Comparison of ENCODE assay signal across 25 cellular contexts in genomic region chr16:76539609-76540008, GRCh38.
"Had no signal": no experiment of that assay in that cellular context is flagged by ENCODE, and none has a peak within 500 bp of the region (broad histone marks: within the 10 kb centered on the region; RNA-seq: fewer than 3 reads in every experiment).

No MANE protein-coding gene starts in this region.

- H3K9me3 ChIP-seq: esophagus muscularis mucosa, gastroesophageal sphincter, heart left ventricle, left ventricle myocardium inferior, lower lobe of right lung, mucosa of descending colon had no signal

- H3K27me3 Mint-ChIP-seq: naive B cell had no signal

- FAIRE-seq: colon, endothelial cell of umbilical vein, frontal cortex, kidney had no signal

- ATAC-seq: foreskin keratinocyte, gastroesophageal sphincter, heart left ventricle, left colon, lower lobe of right lung, mucosa of descending colon had no signal

- H3K4me3 Mint-ChIP-seq: immature natural killer cell, mesothelial cell of epicardium, naive B cell had no signal

- H3K4me1 Mint-ChIP-seq: immature natural killer cell, naive B cell had no signal

- H3K9me3 Mint-ChIP-seq: mesothelial cell of epicardium had no signal

- H3K4me3 ChIP-seq: coronary artery, dorsolateral prefrontal cortex, esophagus muscularis mucosa, gastroesophageal sphincter, heart left ventricle, hepatocyte, left ventricle myocardium inferior, lower lobe of right lung, mucosa of descending colon had no signal

- H3K4me1 ChIP-seq: esophagus muscularis mucosa, foreskin keratinocyte, gastroesophageal sphincter, heart left ventricle, left ventricle myocardium inferior, lower lobe of right lung had no signal

- H3K27me3 ChIP-seq: dorsolateral prefrontal cortex, esophagus muscularis mucosa, foreskin keratinocyte, gastroesophageal sphincter, heart left ventricle, hepatocyte had no signal

- H3K4me2 ChIP-seq: hepatocyte had no signal

- H3K27ac Mint-ChIP-seq: immature natural killer cell, mesothelial cell of epicardium, naive B cell had no signal

- H3K79me2 ChIP-seq: hepatocyte had no signal

- H3K36me3 Mint-ChIP-seq: mesothelial cell of epicardium, naive B cell had no signal

- H3K36me3 ChIP-seq: esophagus muscularis mucosa, gastroesophageal sphincter, heart left ventricle, left ventricle myocardium inferior, lower lobe of right lung had no signal

- H2AFZ ChIP-seq: hepatocyte had no signal

- H3K27ac ChIP-seq: coronary artery, dorsolateral prefrontal cortex, esophagus muscularis mucosa, foreskin keratinocyte, gastroesophageal sphincter, heart left ventricle, hepatocyte, left ventricle myocardium inferior, lower lobe of right lung had no signal

- DNase-seq: dermis blood vessel endothelial cell; dorsolateral prefrontal cortex; effector CD4-positive, alpha-beta T cell; effector memory CD4-positive, alpha-beta T cell; foreskin keratinocyte; heart left ventricle; hypothalamus; immature natural killer cell; islet precursor cell; kidney; kidney glomerular epithelial cell; left colon; left ventricle myocardium inferior; lower lobe of right lung; mesenchymal stem cell; mucosa of descending colon; naive B cell had no signal
